ENCODE assay signal across 13 cellular contexts in the genomic region with DNA sequence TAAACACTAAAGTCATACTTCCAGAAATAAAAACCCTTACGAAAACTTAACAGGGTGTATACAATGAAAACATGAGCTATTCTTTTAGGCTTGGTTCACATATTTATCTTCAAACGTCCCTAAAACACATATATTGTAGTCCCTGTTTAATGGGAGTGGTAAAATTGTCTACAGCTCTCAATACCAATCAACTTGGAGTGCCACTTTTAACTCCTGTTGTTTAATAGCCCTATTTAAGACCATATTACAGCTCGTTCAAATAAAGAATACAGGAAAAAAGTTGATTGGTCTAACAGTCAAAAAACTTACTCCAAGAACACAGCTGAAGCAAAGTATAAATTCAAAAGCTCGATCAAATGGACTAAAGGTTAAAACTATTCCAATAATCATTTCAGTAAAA. TPM values are rescaled to one million over a fixed set of nuclear protein-coding genes. Genes with fewer than 3 reads are reported as not detected.
DNase-seq lines count a peak whose midpoint lies in the region; ATAC-seq and TF ChIP-seq lines count a peak whose summit lies in the region.
"Had no signal": no experiment of that assay in that cellular context is flagged by ENCODE, and none has a peak within 500 bp of the region (broad histone marks: within the 10 kb centered on the region; RNA-seq: fewer than 3 reads in every experiment).

No MANE protein-coding gene starts in this region.

- H3K36me3 Mint-ChIP-seq in stimulated activated naive B cell treated with anti-CD40 and anti-IgM and Interleukin-4, amounts not matched to agents 10 μg/mL and 1 μg/mL and 100 μg/mL, for 72 hours, result peaks cover 21 to 33% of the 10 kb centered on the region in 2 donors

- peak overlapping the region; percentile 32 to 41 for H3K4me3 Mint-ChIP-seq in stimulated activated naive B cell treated with anti-CD40 and anti-IgM and Interleukin-4, amounts not matched to agents 10 μg/mL and 1 μg/mL and 100 μg/mL, for 72 hours
- H3K4me3 Mint-ChIP-seq: activated naive CD8-positive, alpha-beta T cell treated with anti-CD3 and anti-CD28 coated beads, Interleukin-2, amount 10 ng/mL, durations not matched to agents 7 days and 5 days had no signal

- intact Hi-C loops in left colon (cut with DNase I, micrococcal nuclease), result no loop called here

- H2AFZ ChIP-seq in SK-N-SH (ENCODE audit: low read depth), result no peak overlapping the region
- H2AFZ ChIP-seq in SU-DHL-6 (ENCODE audit: low read depth, low read length, severe bottlenecking), result no peak overlapping the region
- H2AFZ ChIP-seq in hepatocyte, result no peak overlapping the region

- H3K9me3 ChIP-seq in SK-N-SH (no peaks in the 10 kb centered on the region), SU-DHL-6 (ENCODE audit: insufficient read depth, low read length) (no peaks in the 10 kb centered on the region), hepatocyte (ENCODE audit: low read depth) (no peaks in the 10 kb centered on the region)

- peaks cover 82% of the 10 kb centered on the region for H4K20me1 ChIP-seq in SK-N-SH (ENCODE audit: insufficient read depth)
- H4K20me1 ChIP-seq in SU-DHL-6 (ENCODE audit: low read depth, low read length), result peaks cover 40% of the 10 kb centered on the region
- H4K20me1 ChIP-seq in hepatocyte (ENCODE audit: insufficient read depth, poor library complexity, severe bottlenecking), result peaks cover 80% of the 10 kb centered on the region

- no peak for TF ChIP-seq RAD21 in SK-N-SH (IDR thresholded peaks at IDR 0.05; ENCODE audit: low read length)

- no peak overlapping the region for H3K27ac Mint-ChIP-seq in stimulated activated naive B cell treated with anti-CD40 and anti-IgM and Interleukin-4, amounts not matched to agents 10 μg/mL and 1 μg/mL and 100 μg/mL, for 72 hours

- H3K9me2 ChIP-seq in SK-N-SH, result no peaks in the 10 kb centered on the region
- H3K9me2 ChIP-seq in SU-DHL-6 (replicated peaks; ENCODE audit: insufficient read depth, low read length), result no peaks in the 10 kb centered on the region
- no peaks in the 10 kb centered on the region for H3K9me2 ChIP-seq in hepatocyte (replicated peaks; ENCODE audit: insufficient read depth)

- WGBS in SK-N-SH (ENCODE audit: low lambda C conversion rate), result 48% methylated on average over 4 of the region's 4 CpGs
- WGBS in hepatocyte (ENCODE audit: low lambda C conversion rate, missing lambda C conversion rate), result 45% methylated on average over 4 of the region's 4 CpGs

- H3K9me3 Mint-ChIP-seq in stimulated activated naive B cell treated with anti-CD40 and anti-IgM and Interleukin-4, amounts not matched to agents 10 μg/mL and 1 μg/mL and 100 μg/mL, for 72 hours, result no peaks in the 10 kb centered on the region
- H3K9me3 Mint-ChIP-seq: activated naive CD8-positive, alpha-beta T cell treated with anti-CD3 and anti-CD28 coated beads, Interleukin-2, amount 10 ng/mL, durations not matched to agents 7 days and 5 days had no signal

- H3K36me3 ChIP-seq in SK-N-SH (replicated peaks in 1 of 2; ENCODE audit: control insufficient read depth in 1 of 2, insufficient read depth in 2 of 2, low read length in 1 of 2) (peaks cover 33 to 48% of the 10 kb centered on the region in 2 experiments), SU-DHL-6 (ENCODE audit: low read length) (peaks cover 34% of the 10 kb centered on the region), hepatocyte (replicated peaks; ENCODE audit: insufficient read depth, low read depth) (no peaks in the 10 kb centered on the region)

- CTCF ChIA-PET in SK-N-SH (lab: Yijun Ruan, JAX), result no interaction called here

- ATAC-seq in SK-N-SH treated with all-trans-retinoic acid at 6 μM for 48 hours (no peak), left colon (no peak)
- no peak for ATAC-seq in stimulated activated naive B cell treated with anti-CD40 and anti-IgM and Interleukin-4, amounts not matched to agents 10 μg/mL and 1 μg/mL and 100 μg/mL, for 72 hours (replicated peaks)

- no peak for DNase-seq in SK-N-SH
- DNase-seq in hepatocyte (ENCODE audit: low spot score), result no peak
- DNase-seq in stimulated activated naive B cell treated with anti-CD40 and anti-IgM and Interleukin-4, amounts not matched to agents 10 μg/mL and 1 μg/mL and 100 μg/mL, for 72 hours, result no peak
- no peak for DNase-seq in left colon
- DNase-seq in islet precursor cell, result no peak
- no peak for DNase-seq in NCI-H345 treated with DMSO at 0.1 percent for 48 hours (lab: John Stamatoyannopoulos, UW; ENCODE audit: unreplicated experiment)
- DNase-seq: 8988T; activated naive CD8-positive, alpha-beta T cell treated with anti-CD3 and anti-CD28 coated beads, Interleukin-2, amount 10 ng/mL, durations not matched to agents 7 days and 5 days; hypothalamus; NCI-H1417 treated with DMSO at 0.1 percent for 48 hours; T-helper 2 cell had no signal

- H3K27me3 ChIP-seq in SK-N-SH (ENCODE audit: insufficient read depth), result no peaks in the 10 kb centered on the region
- H3K27me3 ChIP-seq in SU-DHL-6 (ENCODE audit: low read length), result no peaks in the 10 kb centered on the region
- H3K27me3 ChIP-seq in hepatocyte, result no peaks in the 10 kb centered on the region

- TF ChIP-seq CTCF in SK-N-SH (IDR thresholded peaks at IDR 0.05) (no peak), SU-DHL-6 (IDR thresholded peaks at IDR 0.05; ENCODE audit: insufficient read depth, low read length, poor library complexity, severe bottlenecking) (no peak), hepatocyte (IDR thresholded peaks at IDR 0.05; ENCODE audit: poor library complexity) (no peak)

- no peak overlapping the region for H3K9ac ChIP-seq in SK-N-SH
- H3K9ac ChIP-seq in SU-DHL-6 (ENCODE audit: low read length), result peak overlapping the region; percentile 100

- POLR2A ChIA-PET in SK-N-SH (lab: Yijun Ruan, JAX), result interaction anchor here (1.2 kb wide), 1 partner anchor 11 kb away, joined by 5 read pairs; no protein-coding TSS in a partner anchor

- H3K27ac ChIP-seq in SK-N-SH (ENCODE audit: low read depth in 2 of 2, low read length in 1 of 2) (peak overlapping the region in 1 of 2 experiments; percentile 100; a peak in 1 of 4 replicates), SU-DHL-6 (ENCODE audit: low read depth, low read length) (no peak overlapping the region), hepatocyte (peak overlapping the region; percentile 1)

- H3K4me3 ChIP-seq in SK-N-SH (ENCODE audit: low read depth in 2 of 2, low read length in 1 of 2) (peak overlapping the region; percentile 84 to 92; a peak in 2 of 4 replicates), SU-DHL-6 (ENCODE audit: insufficient read depth, low read length, poor library complexity, severe bottlenecking) (peak overlapping the region; percentile 95), hepatocyte (peak overlapping the region; percentile 74)

- H3F3A ChIP-seq in SK-N-SH (replicated peaks; ENCODE audit: insufficient read depth) (peaks cover 31% of the 10 kb centered on the region), SU-DHL-6 (ENCODE audit: insufficient read depth) (peaks cover 10% of the 10 kb centered on the region; the same call in 1 of the 2 replicates)

- no peaks in the 10 kb centered on the region for H3K27me3 Mint-ChIP-seq in stimulated activated naive B cell treated with anti-CD40 and anti-IgM and Interleukin-4, amounts not matched to agents 10 μg/mL and 1 μg/mL and 100 μg/mL, for 72 hours
- H3K27me3 Mint-ChIP-seq: activated naive CD8-positive, alpha-beta T cell treated with anti-CD3 and anti-CD28 coated beads, Interleukin-2, amount 10 ng/mL, durations not matched to agents 7 days and 5 days had no signal

- no peak for TF ChIP-seq EP300 in SK-N-SH (IDR thresholded peaks at IDR 0.05; ENCODE audit: borderline replicate concordance in 1 of 2, low read depth in 1 of 2, low read length in 1 of 2)

- peak overlapping the region; percentile 95 for H3K4me2 ChIP-seq in SK-N-SH
- H3K4me2 ChIP-seq in SU-DHL-6 (ENCODE audit: low read depth, low read length, poor library complexity, severe bottlenecking), result peak overlapping the region; percentile 99
- H3K4me2 ChIP-seq in hepatocyte, result peak overlapping the region; percentile 83

- peaks cover 83% of the 10 kb centered on the region for H3K79me2 ChIP-seq in SK-N-SH (ENCODE audit: insufficient read depth)
- peaks cover 88% of the 10 kb centered on the region for H3K79me2 ChIP-seq in SU-DHL-6 (ENCODE audit: insufficient read depth, low read length)
- peaks cover 82% of the 10 kb centered on the region for H3K79me2 ChIP-seq in hepatocyte

- H3K4me1 ChIP-seq in SK-N-SH (ENCODE audit: control insufficient read depth in 1 of 2, insufficient read depth in 2 of 2, low read depth in 1 of 2, low read length in 1 of 2) (peaks cover 17 to 44% of the 10 kb centered on the region in 2 experiments), hepatocyte (ENCODE audit: insufficient read depth) (peaks cover 33% of the 10 kb centered on the region)

- peaks cover 28 to 57% of the 10 kb centered on the region in 2 donors for H3K4me1 Mint-ChIP-seq in stimulated activated naive B cell treated with anti-CD40 and anti-IgM and Interleukin-4, amounts not matched to agents 10 μg/mL and 1 μg/mL and 100 μg/mL, for 72 hours

TF ChIP-seq in SK-N-SH, 30 proteins besides CTCF, POLR2A, EP300 and RAD21 (continues in another document):
- no peak for TF ChIP-seq RCOR1 (IDR thresholded peaks at IDR 0.05; ENCODE audit: low read length)
- no peak for TF ChIP-seq NRF1 (IDR thresholded peaks at IDR 0.05; ENCODE audit: low read depth, low read length)
- no peak for TF ChIP-seq NFIC (IDR thresholded peaks at IDR 0.05; ENCODE audit: borderline replicate concordance)
- TF ChIP-seq EZH2phosphoT487 (IDR thresholded peaks at IDR 0.05; ENCODE audit: borderline replicate concordance, low read depth), result no peak
- no peak for TF ChIP-seq POLR2AphosphoS5 (IDR thresholded peaks at IDR 0.05; ENCODE audit: low read depth, low read length)

TF ChIP-seq in SK-N-SH treated with all-trans-retinoic acid at 6 μM for 48 hours, 23 proteins besides CTCF, POLR2A, EP300 and RAD21:
- no peak for TF ChIP-seq ZC3H10 (CRISPR knock-in tag; IDR thresholded peaks at IDR 0.05)
- TF ChIP-seq ZNF8 (CRISPR knock-in tag; IDR thresholded peaks at IDR 0.05), result no peak
- no peak for TF ChIP-seq SNAI2 (CRISPR knock-in tag; IDR thresholded peaks at IDR 0.05)
- no peak for TF ChIP-seq TOX (CRISPR knock-in tag; IDR thresholded peaks at IDR 0.05; ENCODE audit: borderline replicate concordance)
- TF ChIP-seq OSR1 (CRISPR knock-in tag; IDR thresholded peaks at IDR 0.05), result no peak
- TF ChIP-seq PPARA (CRISPR knock-in tag; IDR thresholded peaks at IDR 0.05; ENCODE audit: borderline replicate concordance), result no peak
- TF ChIP-seq ZFP3 (CRISPR knock-in tag; IDR thresholded peaks at IDR 0.05), result no peak

RNA-seq across cellular contexts. Expression of gene UBE2D3, which starts 3.9 kb away (rescaled TPM):
- 199 and 216 TPM in 2 replicates for polyA plus RNA-seq in SK-N-SH (2012; rRNA removed)
- polyA plus RNA-seq in SK-N-SH (2012; cell fraction: cytosol; rRNA removed), result 218 and 251 TPM in 2 replicates
- 216 and 236 TPM in 2 replicates for polyA plus RNA-seq in SK-N-SH (2012; cell fraction: nucleus; rRNA removed)
- 418 and 434 TPM in 2 replicates for total RNA-seq in hepatocyte
- polyA plus RNA-seq in hepatocyte, result 272 and 277 TPM in 2 replicates
- 100 to 1,000 TPM; 289 to 296 TPM for total RNA-seq in left colon

RNA-seq across cellular contexts. Expression of gene CISD2, which starts 45.3 kb away (rescaled TPM):
- polyA plus RNA-seq in SK-N-SH (2012; rRNA removed) (21.4 and 23.1 TPM in 2 replicates), hepatocyte (70.6 and 76.7 TPM in 2 replicates)
- 29.7 and 39.9 TPM in 2 replicates for polyA plus RNA-seq in SK-N-SH (2012; cell fraction: cytosol; rRNA removed)
- polyA plus RNA-seq in SK-N-SH (2012; cell fraction: nucleus; rRNA removed), result 3.7 and 5.9 TPM in 2 replicates
- total RNA-seq in hepatocyte (54.6 and 58.4 TPM in 2 replicates), left colon (10 to 100 TPM; 24.1 TPM)
